Comparison of ENCODE assay signal across 22 cellular contexts in the genomic region with DNA sequence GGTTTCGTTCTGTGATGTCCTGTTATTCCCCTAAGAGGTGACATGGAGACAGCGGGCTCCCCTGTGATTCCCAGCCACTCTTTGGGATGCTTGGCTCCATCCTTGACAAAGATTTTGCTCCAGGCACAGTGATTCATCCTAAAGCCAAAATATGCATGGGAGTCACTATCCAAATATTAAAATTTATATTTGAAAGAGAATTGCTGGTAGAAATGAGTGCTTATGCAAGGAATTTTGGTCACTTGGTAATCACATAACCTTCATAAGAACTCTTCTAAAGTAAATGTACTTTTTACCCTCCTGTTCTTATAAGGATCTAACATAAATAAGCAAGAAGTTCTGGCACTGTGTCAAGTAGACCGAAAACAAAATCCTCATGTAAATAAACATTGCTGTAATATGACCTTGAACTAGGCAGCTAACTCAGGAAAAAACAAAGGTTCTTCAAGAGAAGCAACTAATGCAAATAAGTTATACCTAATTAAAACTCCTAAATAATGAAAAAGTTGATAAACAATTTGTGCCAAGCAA.
DNase-seq lines count a peak whose midpoint lies in the region; ATAC-seq and TF ChIP-seq lines count a peak whose summit lies in the region.
"Had no signal": no experiment of that assay in that cellular context is flagged by ENCODE, and none has a peak within 500 bp of the region (broad histone marks: within the 10 kb centered on the region; RNA-seq: fewer than 3 reads in every experiment).

No MANE protein-coding gene starts in this region.

- H3K4me3 ChIP-seq in SJCRH30 (no peak overlapping the region), fibroblast of mammary gland (ENCODE audit: control insufficient read depth, low read depth, low read length) (no peak overlapping the region)
- H3K4me3 ChIP-seq: cardiac muscle cell, heart right ventricle, tibial artery had no signal

- peaks cover 8% of the 10 kb centered on the region for H3K4me1 ChIP-seq in SJCRH30
- H3K4me1 ChIP-seq: heart right ventricle had no signal

- H3K27me3 ChIP-seq in SJCRH30: no peaks in the 10 kb centered on the region
- H3K27me3 ChIP-seq: cardiac muscle cell, heart right ventricle, tibial artery had no signal

- H3K27ac ChIP-seq in SJCRH30: no peak overlapping the region
- H3K27ac ChIP-seq: cardiac muscle cell, heart right ventricle, HL-60, tibial artery had no signal

- H3K36me3 ChIP-seq in SJCRH30: no peaks in the 10 kb centered on the region
- H3K36me3 ChIP-seq: cardiac muscle cell, heart right ventricle, tibial artery had no signal

- DNase-seq in NCI-H345 (lab: John Stamatoyannopoulos, UW) (peak; percentile 3), NCI-H345 treated with DMSO at 0.1 percent for 48 hours (lab: John Stamatoyannopoulos, UW; ENCODE audit: unreplicated experiment) (no peak), SJCRH30 (peak; percentile 13 to 49), fibroblast of mammary gland (ENCODE audit: low read depth) (peak; percentile 7), NCI-H526 (lab: John Stamatoyannopoulos, UW) (no peak)
- DNase-seq: 8988T; activated CD4-positive, alpha-beta T cell treated with anti-CD3 and anti-CD28 coated beads, Interleukin-2, amount 10 ng/mL, durations not matched to agents 7 days and 5 days; activated CD8-positive, alpha-beta memory T cell treated with anti-CD3 and anti-CD28 coated beads, Interleukin-2, amount 10 ng/mL, durations not matched to agents 7 days and 5 days; heart right ventricle; left colon; mesendoderm; naive B cell; NCI-H1436; retina; SIG-M5; stimulated activated naive CD8-positive, alpha-beta T cell treated with anti-CD3 and anti-CD28 coated beads, Interleukin-15, amount 100 ng/mL, for 72 hours; tibial artery had no signal

- no peaks in the 10 kb centered on the region for H3K9me3 ChIP-seq in SJCRH30 (replicated peaks)
- H3K9me3 ChIP-seq: heart right ventricle, tibial artery had no signal

- ATAC-seq in HG02852 (IDR thresholded peaks at IDR 0.05; ENCODE audit: unreplicated experiment): no peak
- ATAC-seq in HG03196 (IDR thresholded peaks at IDR 0.05; ENCODE audit: unreplicated experiment): no peak
- ATAC-seq in HG03442 (IDR thresholded peaks at IDR 0.05; ENCODE audit: unreplicated experiment): no peak
- ATAC-seq: activated CD8-positive, alpha-beta memory T cell treated with anti-CD3 and anti-CD28 coated beads, Interleukin-2, amount 10 ng/mL, durations not matched to agents 7 days and 5 days; heart right ventricle; left colon; stimulated activated naive CD8-positive, alpha-beta T cell treated with anti-CD3 and anti-CD28 coated beads, Interleukin-15, amount 100 ng/mL, for 72 hours had no signal

- TF ChIP-seq CTCF in fibroblast of mammary gland (conservative IDR thresholded peaks at IDR 0.05; ENCODE audit: control insufficient read depth, insufficient read depth, low read depth, low read length): no peak

Comparison
In these comparisons a context has a peak if more than half of its experiments do, and no peak if none do; other contexts are left out.
1. DNase-seq: peak in NCI-H345 (single experiment), SJCRH30 (2 of 2) and fibroblast of mammary gland (single experiment); none in NCI-H345 treated with DMSO at 0.1 percent for 48 hours (single experiment) and NCI-H526 (0 of 2).